4 cellular contexts compared by ENCODE assay signal in genomic region chr9:17526726-17527125, GRCh38. TPM values are rescaled to one million over a fixed set of nuclear protein-coding genes. Genes with fewer than 3 reads are reported as not detected.
"Had no signal": no experiment of that assay in that cellular context is flagged by ENCODE, and none has a peak within 500 bp of the region (broad histone marks: within the 10 kb centered on the region; RNA-seq: fewer than 3 reads in every experiment).

No MANE protein-coding gene starts in this region.

RNA-seq across cellular contexts. Expression of gene SH3GL2, which starts 52.1 kb away (rescaled TPM):
- total RNA-seq: HT1080, SK-MEL-5, T-cell had no signal
- polyA plus RNA-seq: IgD-negative memory B cell had no signal
